ENCODE assay signal across 26 cellular contexts in genomic region chr20:56765172-56766073, GRCh38.
A peak's percentile ranks its signal among the peaks of the same experiment; 100 is the strongest.
DNase-seq lines count a peak whose midpoint lies in the region; ATAC-seq, FAIRE-seq and TF ChIP-seq lines count a peak whose summit lies in the region.
"Had no signal": no experiment of that assay in that cellular context is flagged by ENCODE, and none has a peak within 500 bp of the region (broad histone marks: within the 10 kb centered on the region; RNA-seq: fewer than 3 reads in every experiment).

No MANE protein-coding gene starts in this region.

- no peaks in the 10 kb centered on the region for H3K79me2 ChIP-seq in K562 (ENCODE audit: control insufficient read depth, insufficient read depth, low read length)

- no peak for TF ChIP-seq POLR2A in K562 (conservative IDR thresholded peaks at IDR 0.05)

- no peaks in the 10 kb centered on the region for H3K9me1 ChIP-seq in K562 (ENCODE audit: control insufficient read depth, insufficient read depth, low read length)

- H3K9me3 ChIP-seq in right cardiac atrium (ENCODE audit: control insufficient read depth, low read length) (no peaks in the 10 kb centered on the region), right atrium auricular region (peaks cover 0 to 10% of the 10 kb centered on the region in 2 donors), K562 (replicated peaks; ENCODE audit: control insufficient read depth, insufficient read depth, low read depth, low read length) (no peaks in the 10 kb centered on the region)
- H3K9me3 ChIP-seq: thoracic aorta had no signal

- no peak overlapping the region for H3K4me2 ChIP-seq in K562 (ENCODE audit: insufficient read depth, low read length)
- H3K4me2 ChIP-seq: KMS-11 had no signal

- TF ChIP-seq RAD21 in K562 (CRISPR knock-in tag; conservative IDR thresholded peaks at IDR 0.05 in 1 of 2, IDR thresholded peaks at IDR 0.05 in 1 of 2), result no peak

- H3K27me3 ChIP-seq in right cardiac atrium (ENCODE audit: control insufficient read depth, insufficient read depth) (no peaks in the 10 kb centered on the region), right atrium auricular region (no peaks in the 10 kb centered on the region), K562 (ENCODE audit: control insufficient read depth in 2 of 2, insufficient read depth in 2 of 2, low read length in 2 of 2) (no peaks in the 10 kb centered on the region)

- CTCF ChIA-PET in K562 (lab: Yijun Ruan, JAX; ENCODE audit: low intra/inter-chr PET ratio), result no interaction called here
- CTCF ChIA-PET in T-cell (lab: Charles Lee), result no interaction called here

- H4K20me1 ChIP-seq in K562 (replicated peaks; ENCODE audit: control insufficient read depth, insufficient read depth, low read length), result no peaks in the 10 kb centered on the region

- DNase-seq in right cardiac atrium, result peak in 1 of 3 donors; percentile 68
- no peak for DNase-seq in right atrium auricular region (ENCODE audit: low spot score)
- DNase-seq in K562 (ENCODE audit: extremely low read depth in 1 of 4, low spot score in 3 of 4), result no peak
- peak; percentile 84 for DNase-seq in foreskin melanocyte
- no peak for DNase-seq in T-cell
- DNase-seq in AG08396 (ENCODE audit: low spot score), result no peak
- DNase-seq: 8988T; activated CD4-positive, alpha-beta T cell treated with anti-CD3 and anti-CD28 coated beads, Interleukin-2, amount 50 U/mL, for 48 hours; activated effector memory CD4-positive, alpha-beta T cell treated with anti-CD3 and anti-CD28 coated beads, Interleukin-2, amount 50 U/mL, for 16 hours; C1 segment of cervical spinal cord; Calu3; kidney glomerular epithelial cell; NCI-H1694; NCI-H2227 treated with DMSO at 0.1 percent for 48 hours; occipital lobe; spleen; stimulated activated CD4-positive, alpha-beta T cell treated with anti-CD3 and anti-CD28 coated beads, Interleukin-4, amount 100 ng/mL, for 24 hours; stimulated activated naive CD4-positive, alpha-beta T cell treated with Interleukin-2 at 50 U/mL for 16 hours had no signal

- peak; percentile 57 to 65 for ATAC-seq in right cardiac atrium
- no peak for ATAC-seq in K562
- no peak for ATAC-seq in T-cell (replicated peaks in 1 of 4)
- no peak for ATAC-seq in GM18511 (IDR thresholded peaks at IDR 0.05; ENCODE audit: unreplicated experiment)
- no peak for ATAC-seq in GM19397 (IDR thresholded peaks at IDR 0.05; ENCODE audit: unreplicated experiment)
- ATAC-seq: Panc1 had no signal

- H3K27ac ChIP-seq in right cardiac atrium (ENCODE audit: low read length) (no peak overlapping the region), right atrium auricular region (no peak overlapping the region), K562 (ENCODE audit: extremely low read depth, low read depth, low read length) (no peak overlapping the region)
- H3K27ac ChIP-seq: KMS-11, SK-N-MC, spleen, thoracic aorta had no signal

- H2AFZ ChIP-seq in K562 (ENCODE audit: low read depth, low read length), result no peak overlapping the region

- H3K9me3 Mint-ChIP-seq in T-cell, result peaks cover 0 to 4% (median 0%) of the 10 kb centered on the region in 3 donors
- H3K9me3 Mint-ChIP-seq: H9 had no signal

- FAIRE-seq in K562 (lab: Jason Lieb, UNC), result no peak

- no peaks in the 10 kb centered on the region for H3K4me1 Mint-ChIP-seq in T-cell
- H3K4me1 Mint-ChIP-seq: memory B cell had no signal

- TF ChIP-seq CTCF in right atrium auricular region (IDR thresholded peaks at IDR 0.05) (no peak), K562 (IDR thresholded peaks at IDR 0.05 in 2 of 3, conservative IDR thresholded peaks at IDR 0.05 in 1 of 3; ENCODE audit: insufficient read depth in 2 of 3, low read depth in 1 of 3, low read length in 3 of 3) (no peak)

- intact Hi-C loops in right cardiac atrium (cut with DNase I) (no loop called here), K562 (cut with micrococcal nuclease) (no loop called here)

- WGBS in right cardiac atrium, result 64% methylated on average over 12 of the region's 12 CpGs
- 2% methylated on average over 12 of the region's 12 CpGs for WGBS in K562 (ENCODE audit: insufficient coverage, low coverage, missing lambda C conversion rate)

- no peak for TF ChIP-seq EP300 in K562 (IDR thresholded peaks at IDR 0.05; ENCODE audit: low read length)

- no peak overlapping the region for H3K27ac Mint-ChIP-seq in T-cell
- H3K27ac Mint-ChIP-seq: H9, memory B cell had no signal

- H3K4me3 ChIP-seq in right cardiac atrium (ENCODE audit: low read length) (no peak overlapping the region), right atrium auricular region (no peak overlapping the region), K562 (no peak overlapping the region)
- H3K4me3 ChIP-seq: SK-N-MC, spleen, thoracic aorta had no signal

- H3K4me3 Mint-ChIP-seq in T-cell, result no peak overlapping the region
- H3K4me3 Mint-ChIP-seq: H9, memory B cell had no signal

- H3K36me3 ChIP-seq in right atrium auricular region, result no peaks in the 10 kb centered on the region
- no peaks in the 10 kb centered on the region for H3K36me3 ChIP-seq in K562 (ENCODE audit: control insufficient read depth, insufficient read depth, low read length)
- H3K36me3 ChIP-seq: spleen, thoracic aorta had no signal

- H3K27me3 Mint-ChIP-seq in T-cell, result no peaks in the 10 kb centered on the region

- BruUV-seq in K562 (replicated peaks; lab: Mats Ljungman, UMichigan), result no TSS peak

- POLR2A ChIA-PET in K562 (lab: Yijun Ruan, JAX), result no interaction called here
- POLR2A ChIA-PET in T-cell (lab: Charles Lee), result no interaction called here

- in situ Hi-C loops in K562 (cut with MboI), result no loop called here

- no peaks in the 10 kb centered on the region for H3K4me1 ChIP-seq in right cardiac atrium (ENCODE audit: control insufficient read depth, insufficient read depth, low read length)
- no peaks in the 10 kb centered on the region for H3K4me1 ChIP-seq in right atrium auricular region
- H3K4me1 ChIP-seq in K562 (replicated peaks in 1 of 2; ENCODE audit: control insufficient read depth in 2 of 2, insufficient read depth in 2 of 2, low read length in 2 of 2), result no peaks in the 10 kb centered on the region
- H3K4me1 ChIP-seq: spleen had no signal

- H3K9ac ChIP-seq in K562 (ENCODE audit: insufficient read depth in 1 of 2, low read depth in 2 of 2, low read length in 2 of 2), result no peak overlapping the region
- H3K9ac ChIP-seq: KMS-11 had no signal

- H3K36me3 Mint-ChIP-seq in T-cell, result no peaks in the 10 kb centered on the region

TF ChIP-seq in K562, 482 proteins besides CTCF, POLR2A, EP300 and RAD21:
- peak; percentile 59 for TF ChIP-seq USF1 (CRISPR knock-in tag; IDR thresholded peaks at IDR 0.05)
- no peak for TF ChIP-seq ZNF76 (CRISPR knock-in tag; IDR thresholded peaks at IDR 0.05; ENCODE audit: borderline replicate concordance)
- no peak for TF ChIP-seq ETV5 (CRISPR knock-in tag; IDR thresholded peaks at IDR 0.05; ENCODE audit: low read depth)
- TF ChIP-seq USF2 (CRISPR knock-in tag; IDR thresholded peaks at IDR 0.05), result peak; percentile 48; the same call in 1 of the 2 replicates

Comparison
In these comparisons a context has a peak if more than half of its experiments do, and no peak if none do; other contexts are left out.
1. ATAC-seq: peak in right cardiac atrium (2 of 2); none in K562 (single experiment), T-cell (0 of 4), GM18511 (single experiment) and GM19397 (single experiment).